8 cellular contexts compared by ENCODE assay signal in the genomic region with DNA sequence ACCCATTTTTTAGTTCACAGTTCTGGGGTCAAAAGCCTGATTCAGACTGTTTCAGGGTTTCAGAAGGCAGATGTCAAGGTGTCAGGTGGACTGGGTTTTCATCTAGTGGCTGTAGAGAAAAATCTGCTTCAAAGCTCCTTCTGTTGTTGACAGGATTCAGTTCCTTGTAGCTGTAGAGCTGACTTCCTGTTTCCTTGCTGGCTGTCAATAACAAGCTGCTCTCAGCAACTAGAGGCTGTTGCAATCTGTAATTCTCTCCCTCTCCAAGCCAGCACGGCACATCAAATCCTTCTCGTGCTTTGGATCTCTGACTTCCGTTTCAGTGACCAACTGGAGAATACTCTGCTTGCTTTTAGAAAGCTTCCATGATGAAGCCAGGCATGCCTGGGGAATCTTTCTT.
DNase-seq lines count a peak whose midpoint lies in the region; ATAC-seq lines count a peak whose summit lies in the region.

No MANE protein-coding gene starts in this region.

- ATAC-seq in activated CD4-positive, alpha-beta T cell treated with anti-CD3 and anti-CD28 coated beads for 36 hours = no peak
- peak; percentile 85 for ATAC-seq in GM21825 (IDR thresholded peaks at IDR 0.05; ENCODE audit: unreplicated experiment)

- CTCF ChIA-PET in activated CD4-positive, alpha-beta T cell treated with anti-CD3 and anti-CD28 coated beads for 36 hours (lab: Charles Lee) = interaction anchor here (1.2 kb wide), 1 partner anchor 9 kb away, joined by 4 read pairs; no protein-coding TSS in a partner anchor

- intact Hi-C loops in activated CD4-positive, alpha-beta T cell treated with anti-CD3 and anti-CD28 coated beads for 36 hours (cut with DNase I, micrococcal nuclease) = no loop called here

- H3K4me1 Mint-ChIP-seq in activated CD4-positive, alpha-beta T cell treated with anti-CD3 and anti-CD28 coated beads for 36 hours = peaks cover 10% of the 10 kb centered on the region

- H3K9me3 Mint-ChIP-seq in activated CD4-positive, alpha-beta T cell treated with anti-CD3 and anti-CD28 coated beads for 36 hours (ENCODE audit: low read depth) = no peaks in the 10 kb centered on the region

- peak overlapping the region; percentile 19 for H3K27ac Mint-ChIP-seq in activated CD4-positive, alpha-beta T cell treated with anti-CD3 and anti-CD28 coated beads for 36 hours

- POLR2A ChIA-PET in activated CD4-positive, alpha-beta T cell treated with anti-CD3 and anti-CD28 coated beads for 36 hours (lab: Charles Lee) = no interaction called here

- H3K36me3 Mint-ChIP-seq in activated CD4-positive, alpha-beta T cell treated with anti-CD3 and anti-CD28 coated beads for 36 hours (ENCODE audit: low read depth) = no peaks in the 10 kb centered on the region

- no peaks in the 10 kb centered on the region for H3K27me3 Mint-ChIP-seq in activated CD4-positive, alpha-beta T cell treated with anti-CD3 and anti-CD28 coated beads for 36 hours

- no peak for DNase-seq in activated CD4-positive, alpha-beta T cell treated with anti-CD3 and anti-CD28 coated beads for 36 hours
- no peak for DNase-seq in activated CD4-positive, alpha-beta T cell treated with anti-CD3 and anti-CD28 coated beads for 48 hours
- DNase-seq in NCI-H2029 treated with DMSO at 0.1 percent for 48 hours (lab: John Stamatoyannopoulos, UW) (peak; percentile 3), iris pigment epithelial cell (ENCODE audit: low read depth) (peak; percentile 40), NCI-H1694 treated with DMSO at 0.1 percent for 48 hours (lab: John Stamatoyannopoulos, UW) (no peak), D341Med (ENCODE audit: low spot score) (no peak), HUDEP-2 (lab: John Stamatoyannopoulos, UW; ENCODE audit: unreplicated experiment in 76 of 76) (no peak)

- no peak overlapping the region for H3K4me3 Mint-ChIP-seq in activated CD4-positive, alpha-beta T cell treated with anti-CD3 and anti-CD28 coated beads for 36 hours

Comparison
In these comparisons a context has a peak if more than half of its experiments do, and no peak if none do; other contexts are left out.
1. DNase-seq: peak in NCI-H2029 treated with DMSO at 0.1 percent for 48 hours (single experiment) and iris pigment epithelial cell (single experiment); none in activated CD4-positive, alpha-beta T cell treated with anti-CD3 and anti-CD28 coated beads for 36 hours (single experiment), activated CD4-positive, alpha-beta T cell treated with anti-CD3 and anti-CD28 coated beads for 48 hours (single experiment), NCI-H1694 treated with DMSO at 0.1 percent for 48 hours (single experiment), D341Med (single experiment) and HUDEP-2 (0 of 76).